21 cellular contexts compared by ENCODE assay signal in genomic region chr3:3627104-3627503, GRCh38.
DNase-seq lines count a peak whose midpoint lies in the region; ATAC-seq and TF ChIP-seq lines count a peak whose summit lies in the region.
"Had no signal": no experiment of that assay in that cellular context is flagged by ENCODE, and none has a peak within 500 bp of the region (broad histone marks: within the 10 kb centered on the region; RNA-seq: fewer than 3 reads in every experiment).

No MANE protein-coding gene starts in this region.

- no CpG with 5 or more reads among the region's 3 CpGs for WGBS in mesendoderm (ENCODE audit: extremely low coverage, insufficient coverage, low lambda C conversion rate)

- no peaks in the 10 kb centered on the region for H3K36me3 ChIP-seq in mesendoderm (ENCODE audit: control insufficient read depth, insufficient read depth, low read length)
- no peaks in the 10 kb centered on the region for H3K36me3 ChIP-seq in brain microvascular endothelial cell (replicated peaks)

- H3K4me1 ChIP-seq in mesendoderm (ENCODE audit: control insufficient read depth, low read depth, low read length) = peaks cover 3% of the 10 kb centered on the region

- peak; percentile 50 for DNase-seq in NCI-H69 (lab: John Stamatoyannopoulos, UW)
- peak; percentile 36 for DNase-seq in mesendoderm
- DNase-seq in activated CD4-positive, alpha-beta T cell treated with anti-CD3 and anti-CD28 coated beads for 1 hour = no peak
- no peak for DNase-seq in brain microvascular endothelial cell
- DNase-seq in DMS 273 (lab: John Stamatoyannopoulos, UW; ENCODE audit: unreplicated experiment) = no peak
- DNase-seq: ACHN; CD4-positive, alpha-beta memory T cell; DMS79 treated with DMSO at 0.1 percent for 48 hours; GM23248; Karpas-422; MV-4-11; NCI-H146; NCI-H2107; NCI-H226; NCI-H526 treated with DMSO at 0.1 percent for 48 hours; T-cell had no signal

- H3K9ac ChIP-seq in mesendoderm (ENCODE audit: low read length) = no peak overlapping the region
- H3K9ac ChIP-seq: GM23248 had no signal

- no peak overlapping the region for H2AK5ac ChIP-seq in mesendoderm (ENCODE audit: low read length)

- peak overlapping the region; percentile 92 for H4K8ac ChIP-seq in mesendoderm (ENCODE audit: low read depth, low read length)

- H3K4ac ChIP-seq in mesendoderm (ENCODE audit: low read depth, low read length) = no peak overlapping the region

- H3K23ac ChIP-seq in mesendoderm (ENCODE audit: low read length) = no peak overlapping the region

- H3K56ac ChIP-seq in mesendoderm (ENCODE audit: low read length) = no peak overlapping the region

- ATAC-seq in GM18907 (IDR thresholded peaks at IDR 0.05; ENCODE audit: unreplicated experiment) (peak; percentile 61), HG02678 (IDR thresholded peaks at IDR 0.05; ENCODE audit: unreplicated experiment) (peak; percentile 43)
- ATAC-seq: Panc1, Right ventricle myocardium inferior, T-cell had no signal

- peak overlapping the region; percentile 68 for H3K18ac ChIP-seq in mesendoderm (ENCODE audit: low read length)

- H3K27ac ChIP-seq in mesendoderm (ENCODE audit: low read depth, low read length) (no peak overlapping the region), brain microvascular endothelial cell (no peak overlapping the region)
- H3K27ac ChIP-seq: GM23248, SK-N-MC had no signal

- no peaks in the 10 kb centered on the region for H3K79me2 ChIP-seq in mesendoderm (ENCODE audit: control insufficient read depth, insufficient read depth, low read length)

- peak overlapping the region; percentile 45 for H2BK120ac ChIP-seq in mesendoderm (ENCODE audit: low read depth, low read length)

- H3K27me3 ChIP-seq in mesendoderm (ENCODE audit: insufficient read depth, low read length, poor library complexity) (no peaks in the 10 kb centered on the region), brain microvascular endothelial cell (replicated peaks) (no peaks in the 10 kb centered on the region)

- in situ Hi-C loops in brain microvascular endothelial cell (cut with HindIII; ENCODE audit: low pct_ligation_motif_present, low sequenced_read_pairs) = no loop called here

- H3K4me3 ChIP-seq in mesendoderm (ENCODE audit: low read length) = no peak overlapping the region
- H3K4me3 ChIP-seq in brain microvascular endothelial cell (ENCODE audit: low read depth, low read length) = no peak overlapping the region
- H3K4me3 ChIP-seq: GM23248, SK-N-MC had no signal

- H3K4me2 ChIP-seq in mesendoderm (ENCODE audit: low read length) = no peak overlapping the region

- no peak overlapping the region for H2BK15ac ChIP-seq in mesendoderm (replicated peaks; ENCODE audit: low read depth)

- TF ChIP-seq CTCF in brain microvascular endothelial cell (IDR thresholded peaks at IDR 0.05; ENCODE audit: low read depth, low read length, missing control alignments) = no peak

- no peaks in the 10 kb centered on the region for H3K79me1 ChIP-seq in mesendoderm (ENCODE audit: low read length)

- H4K5ac ChIP-seq in mesendoderm (ENCODE audit: low read length) = no peak overlapping the region

- H2BK5ac ChIP-seq in mesendoderm (ENCODE audit: low read length) = no peak overlapping the region

Comparison
In these comparisons a context has a peak if more than half of its experiments do, and no peak if none do; other contexts are left out.
1. DNase-seq: peak in NCI-H69 (single experiment) and mesendoderm (single experiment); none in activated CD4-positive, alpha-beta T cell treated with anti-CD3 and anti-CD28 coated beads for 1 hour (single experiment), brain microvascular endothelial cell (single experiment) and DMS 273 (single experiment).